In genomic region chr9:19136129-19136528, GRCh38 we compare ENCODE assay signal across 22 cellular contexts. TPM values are rescaled to one million over a fixed set of nuclear protein-coding genes. Genes with fewer than 3 reads are reported as not detected.
DNase-seq lines count a peak whose midpoint lies in the region.
"Had no signal": no experiment of that assay in that cellular context is flagged by ENCODE, and none has a peak within 500 bp of the region (broad histone marks: within the 10 kb centered on the region; RNA-seq: fewer than 3 reads in every experiment).

No MANE protein-coding gene starts in this region.

- no peak overlapping the region for H4K8ac ChIP-seq in trophoblast cell (ENCODE audit: low read depth, low read length)

- DNase-seq in DMS53 (lab: John Stamatoyannopoulos, UW) (peak; percentile 6), DMS53 treated with DMSO at 0.1 percent for 48 hours (lab: John Stamatoyannopoulos, UW; ENCODE audit: unreplicated experiment) (no peak), SK-MEL-5 (ENCODE audit: low read depth, low spot score) (peak; percentile 42), trophoblast cell (no peak), T-helper 1 cell (no peak), T-helper 2 cell (no peak), UCSD-AML1 (lab: John Stamatoyannopoulos, UW; ENCODE audit: unreplicated experiment) (no peak)
- DNase-seq: Caco-2; CD4-positive, alpha-beta memory T cell; DMS 273 treated with DMSO at 0.1 percent for 48 hours; Karpas-422; NCI-H1048; NCI-H1417 treated with DMSO at 0.1 percent for 48 hours; NCI-H187; NCI-H510A; NCI-H748 treated with DMSO at 0.1 percent for 48 hours; NK-92 treated with Interleukin-12 subunit alpha and Interleukin-12 subunit beta, amount 100 ng/mL, for 24 hours; SJCRH30 had no signal

- in situ Hi-C loops in SK-MEL-5 (cut with HindIII; ENCODE audit: low pct_unique_long_range_greater_than_20kb, low sequenced_read_pairs) = no loop called here

- no peak overlapping the region for H2BK5ac ChIP-seq in trophoblast cell (ENCODE audit: low read depth, low read length, poor library complexity)

- H2BK120ac ChIP-seq in trophoblast cell (ENCODE audit: insufficient read depth, low read length, poor library complexity) = no peak overlapping the region

- no peaks in the 10 kb centered on the region for H3K79me2 ChIP-seq in trophoblast cell (ENCODE audit: control insufficient read depth, insufficient read depth, low read length, poor library complexity)

- H4K12ac ChIP-seq in trophoblast cell (ENCODE audit: low read depth, low read length) = no peak overlapping the region

- peak overlapping the region; percentile 48 for H2AK5ac ChIP-seq in trophoblast cell (ENCODE audit: low read length)

- no peaks in the 10 kb centered on the region for H3K79me1 ChIP-seq in trophoblast cell (ENCODE audit: low read length)

- no peaks in the 10 kb centered on the region for H3K9me3 ChIP-seq in iPS-20b (ENCODE audit: insufficient read depth, low read depth, low read length)
- H3K9me3 ChIP-seq in trophoblast cell (ENCODE audit: insufficient read depth, low read depth, low read length) = no peaks in the 10 kb centered on the region
- H3K9me3 ChIP-seq: BLaER1 treated with 17β-estradiol and CSF1 and Interleukin-3, amounts not matched to agents 10 nM and 100 nM; Caco-2; SJCRH30 had no signal

- no peak overlapping the region for H4K91ac ChIP-seq in trophoblast cell (ENCODE audit: low read depth, low read length)

- H3K23ac ChIP-seq in trophoblast cell (ENCODE audit: low read length) = no peak overlapping the region

- H3K27me3 ChIP-seq in iPS-20b (ENCODE audit: insufficient read depth, low read length) (no peaks in the 10 kb centered on the region; the same call in 1 of the 2 replicates), trophoblast cell (ENCODE audit: insufficient read depth, low read length) (no peaks in the 10 kb centered on the region)
- H3K27me3 ChIP-seq: BLaER1 treated with 17β-estradiol and CSF1 and Interleukin-3, amounts not matched to agents 10 nM and 100 nM; SJCRH30 had no signal

- H3K27ac ChIP-seq in iPS-20b (ENCODE audit: low read length) = no peak overlapping the region
- H3K27ac ChIP-seq in trophoblast cell (ENCODE audit: low read depth, low read length) = no peak overlapping the region
- H3K27ac ChIP-seq: 22Rv1; BLaER1 treated with 17β-estradiol and CSF1 and Interleukin-3, amounts not matched to agents 10 nM and 100 nM; SJCRH30 had no signal

- no peak overlapping the region for H3K18ac ChIP-seq in trophoblast cell (ENCODE audit: low read length)

- no CpG with 5 or more reads among the region's 3 CpGs for WGBS in trophoblast cell (ENCODE audit: extremely low coverage, insufficient coverage, insufficient read length)

- H3K14ac ChIP-seq in trophoblast cell (ENCODE audit: low read length) = no peak overlapping the region

- H3K36me3 ChIP-seq in iPS-20b (ENCODE audit: insufficient read depth, low read depth, low read length) = no peaks in the 10 kb centered on the region
- H3K36me3 ChIP-seq in trophoblast cell (ENCODE audit: control insufficient read depth in 1 of 2, insufficient read depth in 2 of 2, low read length in 2 of 2) = no peaks in the 10 kb centered on the region
- H3K36me3 ChIP-seq: BLaER1 treated with 17β-estradiol and CSF1 and Interleukin-3, amounts not matched to agents 10 nM and 100 nM; SJCRH30 had no signal

- no peak overlapping the region for H3K4me2 ChIP-seq in trophoblast cell (ENCODE audit: low read length)
- H3K4me2 ChIP-seq: BLaER1 treated with 17β-estradiol and CSF1 and Interleukin-3, amounts not matched to agents 10 nM and 100 nM had no signal

- H3K4ac ChIP-seq in trophoblast cell (ENCODE audit: low read depth, low read length) = no peak overlapping the region

- no peak overlapping the region for H2AFZ ChIP-seq in trophoblast cell (ENCODE audit: insufficient read depth, low read length, poor library complexity)

- H2BK12ac ChIP-seq in trophoblast cell (ENCODE audit: low read length) = no peak overlapping the region

- H3K4me1 ChIP-seq in iPS-20b (ENCODE audit: insufficient read depth, low read length) (peaks cover 9% of the 10 kb centered on the region), trophoblast cell (ENCODE audit: control insufficient read depth in 1 of 2, insufficient read depth in 2 of 2, low read length in 2 of 2) (no peaks in the 10 kb centered on the region)
- H3K4me1 ChIP-seq: Caco-2, SJCRH30 had no signal

- H3K9ac ChIP-seq in iPS-20b (ENCODE audit: low read depth, low read length) = 0 out of 2 replicates have a peak overlapping the region, but pooled peaks have one; percentile 16
- no peak overlapping the region for H3K9ac ChIP-seq in trophoblast cell (ENCODE audit: low read length)
- H3K9ac ChIP-seq: BLaER1 treated with 17β-estradiol and CSF1 and Interleukin-3, amounts not matched to agents 10 nM and 100 nM had no signal

- H3K4me3 ChIP-seq in iPS-20b (ENCODE audit: low read length) (no peak overlapping the region), trophoblast cell (ENCODE audit: low read depth, low read length) (no peak overlapping the region)
- H3K4me3 ChIP-seq: BLaER1 treated with 17β-estradiol and CSF1 and Interleukin-3, amounts not matched to agents 10 nM and 100 nM; SJCRH30 had no signal

RNA-seq across cellular contexts. Expression of gene PLIN2, which starts 8.8 kb away (rescaled TPM):
- 58.1 and 66.1 TPM in 2 replicates for total RNA-seq in SK-MEL-5 (2014; rRNA removed; shearing (Covaris generic))
- polyA plus RNA-seq in SK-MEL-5 (2015; cell fraction: cytosol; rRNA removed) = 48.5 and 52.2 TPM in 2 replicates
- polyA plus RNA-seq in SK-MEL-5 (2015; cell fraction: nucleus; rRNA removed) = 23.4 and 24.5 TPM in 2 replicates
- polyA plus RNA-seq in trophoblast cell (2013) = 188 and 192 TPM in 2 replicates
- total RNA-seq: MCF 10A had no signal

RNA-seq across cellular contexts. Expression of gene HAUS6, which starts 33.4 kb away (rescaled TPM):
- 40.0 and 40.9 TPM in 2 replicates for total RNA-seq in SK-MEL-5 (2014; rRNA removed; shearing (Covaris generic))
- polyA plus RNA-seq in SK-MEL-5 (2015; cell fraction: cytosol; rRNA removed) = 19.1 and 26.0 TPM in 2 replicates
- polyA plus RNA-seq in SK-MEL-5 (2015; cell fraction: nucleus; rRNA removed) = 45.7 and 49.0 TPM in 2 replicates
- polyA plus RNA-seq in trophoblast cell (2013) = 12.9 and 13.2 TPM in 2 replicates

Comparison
In these comparisons a context has a peak if more than half of its experiments do, and no peak if none do; other contexts are left out.
1. DNase-seq: peak in DMS53 (single experiment) and SK-MEL-5 (single experiment); none in DMS53 treated with DMSO at 0.1 percent for 48 hours (single experiment), trophoblast cell (0 of 2), T-helper 1 cell (0 of 5), T-helper 2 cell (0 of 5) and UCSD-AML1 (single experiment).